Comparison of ENCODE assay signal across 8 cellular contexts in the genomic region with DNA sequence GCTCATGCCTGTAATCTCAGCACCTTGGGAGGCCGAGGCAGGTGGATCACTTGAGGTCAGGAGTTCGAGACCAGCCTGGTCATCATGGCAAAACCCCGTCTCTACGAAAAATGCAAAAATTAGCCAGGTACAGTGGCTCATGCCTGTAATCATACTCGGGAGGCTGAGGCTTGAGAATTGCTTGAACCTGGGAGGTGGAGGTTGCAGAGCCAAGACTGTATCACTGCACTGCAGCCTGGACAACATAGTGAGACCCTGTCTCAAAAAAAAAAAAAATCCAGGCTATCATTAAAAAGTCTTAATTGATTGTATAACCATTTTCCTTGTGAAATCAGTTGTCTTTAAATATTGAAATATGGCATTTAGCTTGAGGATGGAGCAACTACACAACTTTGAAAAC. TPM values are rescaled to one million over a fixed set of nuclear protein-coding genes. Genes with fewer than 3 reads are reported as not detected.
DNase-seq lines count a peak whose midpoint lies in the region; ATAC-seq and TF ChIP-seq lines count a peak whose summit lies in the region.
"Not testable (repeated sequence)": the region's sequence is repeated elsewhere in the genome, so short reads cannot be mapped to it uniquely, and the experiment has no call there.
"Had no signal": no experiment of that assay in that cellular context is flagged by ENCODE, and none has a peak within 500 bp of the region (broad histone marks: within the 10 kb centered on the region; RNA-seq: fewer than 3 reads in every experiment).

No MANE protein-coding gene starts in this region.

- H3K36me3 ChIP-seq in HEK293 (ENCODE audit: control insufficient read depth in 2 of 2, insufficient read depth in 1 of 2, low read length in 2 of 2) = peaks cover 14 to 57% of the 10 kb centered on the region in 2 experiments

- H3K4me1 ChIP-seq in HEK293 (ENCODE audit: control insufficient read depth, insufficient read depth, low read length) = not testable (repeated sequence)

- TF ChIP-seq CTCF in CD4-positive, alpha-beta T cell (IDR thresholded peaks at IDR 0.05); HEK293 (tag by site-specific recombination; IDR thresholded peaks at IDR 0.05); endothelial cell (IDR thresholded peaks at IDR 0.05; ENCODE audit: unreplicated experiment): not testable (repeated sequence)

- H3K9me3 ChIP-seq in CD4-positive, alpha-beta T cell (ENCODE audit: control insufficient read depth, low read length); HEK293 (ENCODE audit: control insufficient read depth, insufficient read depth, low read depth, low read length); T-helper 17 cell (ENCODE audit: control insufficient read depth, low read length, poor library complexity, severe bottlenecking): not testable (repeated sequence)

- peaks cover 89% of the 10 kb centered on the region for H3K36me3 Mint-ChIP-seq in CD4-positive, alpha-beta T cell (ENCODE audit: low read depth)
- H3K36me3 Mint-ChIP-seq in T-helper 17 cell (ENCODE audit: low read depth) (peaks cover 13% of the 10 kb centered on the region), endothelial cell (ENCODE audit: low read depth, unreplicated experiment) (peaks cover 26% of the 10 kb centered on the region)
- H3K36me3 Mint-ChIP-seq in activated CD4-positive, alpha-beta memory T cell treated with anti-CD3 and anti-CD28 coated beads for 36 hours = peaks cover 77% of the 10 kb centered on the region
- H3K36me3 Mint-ChIP-seq in activated T-cell treated with anti-CD3 and anti-CD28 coated beads, Interleukin-2, amount 50 U/mL, for 24 hours (ENCODE audit: low read depth) = peaks cover 94% of the 10 kb centered on the region
- H3K36me3 Mint-ChIP-seq in central memory CD8-positive, alpha-beta T cell (ENCODE audit: insufficient read depth) = peaks cover 64% of the 10 kb centered on the region

- H3K4me3 ChIP-seq in HEK293 (ENCODE audit: low read depth, low read length) = not testable (repeated sequence)

- not testable (repeated sequence) for H3K4me3 Mint-ChIP-seq in CD4-positive, alpha-beta T cell; T-helper 17 cell; activated CD4-positive, alpha-beta memory T cell treated with anti-CD3 and anti-CD28 coated beads for 36 hours; activated T-cell treated with anti-CD3 and anti-CD28 coated beads, Interleukin-2, amount 50 U/mL, for 24 hours; central memory CD8-positive, alpha-beta T cell
- peak overlapping the region; percentile 4 for H3K4me3 Mint-ChIP-seq in endothelial cell (ENCODE audit: unreplicated experiment)

- POLR2A ChIA-PET in CD4-positive, alpha-beta T cell (lab: Charles Lee) = interaction anchor here (0.6 to 2.6 kb wide), 9 partner anchors 9 to 462 kb away, joined by 3 to 19 read pairs (median 6); a partner anchor contains a TSS
- POLR2A ChIA-PET in HEK293 (lab: Yijun Ruan, JAX) = not testable (repeated sequence)
- POLR2A ChIA-PET in activated CD4-positive, alpha-beta memory T cell treated with anti-CD3 and anti-CD28 coated beads for 36 hours (lab: Charles Lee) = interaction anchor here (1.2 to 3.7 kb wide), 4 partner anchors 11 to 105 kb away, joined by 3 to 56 read pairs (median 10); a partner anchor contains a TSS

- peaks cover 59% of the 10 kb centered on the region for H3K4me1 Mint-ChIP-seq in CD4-positive, alpha-beta T cell (ENCODE audit: low read depth)
- peaks cover 38% of the 10 kb centered on the region for H3K4me1 Mint-ChIP-seq in T-helper 17 cell
- H3K4me1 Mint-ChIP-seq in activated CD4-positive, alpha-beta memory T cell treated with anti-CD3 and anti-CD28 coated beads for 36 hours (ENCODE audit: low read depth) = peaks cover 77% of the 10 kb centered on the region
- peaks cover 59% of the 10 kb centered on the region for H3K4me1 Mint-ChIP-seq in activated T-cell treated with anti-CD3 and anti-CD28 coated beads, Interleukin-2, amount 50 U/mL, for 24 hours (ENCODE audit: low read depth)
- H3K4me1 Mint-ChIP-seq in central memory CD8-positive, alpha-beta T cell = peaks cover 49% of the 10 kb centered on the region
- H3K4me1 Mint-ChIP-seq in endothelial cell (ENCODE audit: unreplicated experiment) = not testable (repeated sequence)

- CTCF ChIA-PET in CD4-positive, alpha-beta T cell (lab: Charles Lee) = interaction anchor here (1.6 to 3.0 kb wide), 5 partner anchors 27 to 101 kb away, joined by 5 to 25 read pairs (median 7); no protein-coding TSS in a partner anchor
- CTCF ChIA-PET in HEK293 (lab: Yijun Ruan, JAX) = interaction anchor here (0.6 to 0.7 kb wide), 2 partner anchors 81 to 85 kb away, joined by 4 to 5 read pairs; no protein-coding TSS in a partner anchor
- CTCF ChIA-PET in activated CD4-positive, alpha-beta memory T cell treated with anti-CD3 and anti-CD28 coated beads for 36 hours (lab: Charles Lee) = interaction anchor here (0.6 to 3.0 kb wide), 9 partner anchors 9 to 105 kb away, joined by 3 to 23 read pairs (median 10); a partner anchor contains a TSS

- intact Hi-C loops in CD4-positive, alpha-beta T cell (cut with DNase I, micrococcal nuclease) = loop anchor here in 1 of 2 experiments (5.0 kb wide), 2 partner anchors 41 to 79 kb away; a partner anchor contains a TSS
- intact Hi-C loops in activated CD4-positive, alpha-beta memory T cell treated with anti-CD3 and anti-CD28 coated beads for 36 hours (cut with micrococcal nuclease) = not testable (repeated sequence)

- H3K27ac ChIP-seq in CD4-positive, alpha-beta T cell (ENCODE audit: low read depth, low read length); HEK293 (ENCODE audit: extremely low read depth, low read depth, low read length): not testable (repeated sequence)

- peak overlapping the region; percentile 86 for H3K27ac Mint-ChIP-seq in CD4-positive, alpha-beta T cell
- H3K27ac Mint-ChIP-seq in T-helper 17 cell = peak overlapping the region; percentile 98
- peak overlapping the region; percentile 84 for H3K27ac Mint-ChIP-seq in activated CD4-positive, alpha-beta memory T cell treated with anti-CD3 and anti-CD28 coated beads for 36 hours
- peak overlapping the region; percentile 91 for H3K27ac Mint-ChIP-seq in activated T-cell treated with anti-CD3 and anti-CD28 coated beads, Interleukin-2, amount 50 U/mL, for 24 hours
- peak overlapping the region; percentile 82 for H3K27ac Mint-ChIP-seq in central memory CD8-positive, alpha-beta T cell (ENCODE audit: low read depth)
- not testable (repeated sequence) for H3K27ac Mint-ChIP-seq in endothelial cell (ENCODE audit: unreplicated experiment)

- not testable (repeated sequence) for H3K27me3 ChIP-seq in CD4-positive, alpha-beta T cell (ENCODE audit: control insufficient read depth, insufficient read depth, low read length)

- not testable (repeated sequence) for DNase-seq in CD4-positive, alpha-beta T cell; T-helper 17 cell; activated CD4-positive, alpha-beta memory T cell treated with anti-CD3 and anti-CD28 coated beads for 36 hours; activated T-cell treated with anti-CD3 and anti-CD28 coated beads, Interleukin-2, amount 50 U/mL, for 24 hours; central memory CD8-positive, alpha-beta T cell (ENCODE audit: low spot score in 2 of 2); endothelial cell (ENCODE audit: low spot score)

- not testable (repeated sequence) for ATAC-seq in CD4-positive, alpha-beta T cell (ENCODE audit: poor library complexity); T-helper 17 cell; central memory CD8-positive, alpha-beta T cell (replicated peaks; ENCODE audit: extremely low read depth, poor library complexity, severe bottlenecking)

- H3K9me3 Mint-ChIP-seq in CD4-positive, alpha-beta T cell; activated CD4-positive, alpha-beta memory T cell treated with anti-CD3 and anti-CD28 coated beads for 36 hours; activated T-cell treated with anti-CD3 and anti-CD28 coated beads, Interleukin-2, amount 50 U/mL, for 24 hours; central memory CD8-positive, alpha-beta T cell; endothelial cell (ENCODE audit: unreplicated experiment): not testable (repeated sequence)

- not testable (repeated sequence) for H3K27me3 Mint-ChIP-seq in CD4-positive, alpha-beta T cell; T-helper 17 cell; activated CD4-positive, alpha-beta memory T cell treated with anti-CD3 and anti-CD28 coated beads for 36 hours; activated T-cell treated with anti-CD3 and anti-CD28 coated beads, Interleukin-2, amount 50 U/mL, for 24 hours; central memory CD8-positive, alpha-beta T cell; endothelial cell (ENCODE audit: unreplicated experiment)

TF ChIP-seq in HEK293, 187 proteins besides CTCF, POLR2A, EP300 and RAD21:
- TF ChIP-seq ZNF121 (tag by site-specific recombination; IDR thresholded peaks at IDR 0.05) = peak; percentile 52; the same call in 1 of the 2 replicates

RNA-seq across cellular contexts. Expression of a gene that starts 15.0 kb away (rescaled TPM):
- 1 to 10 TPM; 5.9 to 7.0 TPM for total RNA-seq in CD4-positive, alpha-beta T cell
- 10 to 100 TPM; 18.5 to 28.3 TPM for total RNA-seq in T-helper 17 cell
- total RNA-seq in activated CD4-positive, alpha-beta memory T cell treated with anti-CD3 and anti-CD28 coated beads for 36 hours = 10 to 100 TPM; 90.2 to 95.3 TPM
- 13.0 TPM for total RNA-seq in endothelial cell (ENCODE audit: unreplicated experiment)
- total RNA-seq: H4 had no signal
